ENCODE assay signal across 8 cellular contexts in genomic region chr12:109995703-109996482, GRCh38. TPM values are rescaled to one million over a fixed set of nuclear protein-coding genes. Genes with fewer than 3 reads are reported as not detected.
DNase-seq lines count a peak whose midpoint lies in the region; ATAC-seq and TF ChIP-seq lines count a peak whose summit lies in the region.

A gene with protein sequence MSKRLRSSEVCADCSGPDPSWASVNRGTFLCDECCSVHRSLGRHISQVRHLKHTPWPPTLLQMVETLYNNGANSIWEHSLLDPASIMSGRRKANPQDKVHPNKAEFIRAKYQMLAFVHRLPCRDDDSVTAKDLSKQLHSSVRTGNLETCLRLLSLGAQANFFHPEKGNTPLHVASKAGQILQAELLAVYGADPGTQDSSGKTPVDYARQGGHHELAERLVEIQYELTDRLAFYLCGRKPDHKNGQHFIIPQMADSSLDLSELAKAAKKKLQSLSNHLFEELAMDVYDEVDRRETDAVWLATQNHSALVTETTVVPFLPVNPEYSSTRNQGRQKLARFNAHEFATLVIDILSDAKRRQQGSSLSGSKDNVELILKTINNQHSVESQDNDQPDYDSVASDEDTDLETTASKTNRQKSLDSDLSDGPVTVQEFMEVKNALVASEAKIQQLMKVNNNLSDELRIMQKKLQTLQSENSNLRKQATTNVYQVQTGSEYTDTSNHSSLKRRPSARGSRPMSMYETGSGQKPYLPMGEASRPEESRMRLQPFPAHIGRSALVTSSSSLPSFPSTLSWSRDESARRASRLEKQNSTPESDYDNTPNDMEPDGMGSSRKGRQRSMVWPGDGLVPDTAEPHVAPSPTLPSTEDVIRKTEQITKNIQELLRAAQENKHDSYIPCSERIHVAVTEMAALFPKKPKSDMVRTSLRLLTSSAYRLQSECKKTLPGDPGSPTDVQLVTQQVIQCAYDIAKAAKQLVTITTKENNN (minus strand): TSS chr12:109996368. CDS start chr12:109996224, 144 bp downstream.

- intact Hi-C loops in aorta (cut with DNase I) = loop anchor here in 1 of 2 donors (5.0 kb wide), 1 partner anchor 44 kb away; no protein-coding TSS in a partner anchor

- H2AFZ ChIP-seq in hepatocyte = peak within 1 kb of the TSS; percentile 59

- peak within 1 kb of the TSS; percentile 46 for H3K27ac ChIP-seq in hepatocyte
- peak within 1 kb of the TSS in 1 of 2 donors; percentile 7 for H3K27ac ChIP-seq in aorta (ENCODE audit: low read depth in 1 of 2, low read length in 2 of 2)

- under 1% methylated on average over 36 of the region's 63 CpGs for WGBS in hepatocyte (ENCODE audit: low lambda C conversion rate, missing lambda C conversion rate)
- WGBS in aorta, 2 donors = 0% methylated on average over 41 to 63 of the region's 63 CpGs

- ATAC-seq in GM18511 (IDR thresholded peaks at IDR 0.05; ENCODE audit: unreplicated experiment) = peak; percentile 67
- ATAC-seq in HG03039 (IDR thresholded peaks at IDR 0.05; ENCODE audit: unreplicated experiment) = peak; percentile 67
- peak; percentile 95 for ATAC-seq in aorta (ENCODE audit: low FRiP score)

- H3K4me3 ChIP-seq in hepatocyte (peak within 1 kb of the TSS; percentile 82), aorta (ENCODE audit: low read length in 2 of 2) (peak within 1 kb of the TSS; percentile 63 to 94)

- H3K79me2 ChIP-seq in hepatocyte = peaks cover 55% of the 10 kb centered on the region

- no peaks in the 10 kb centered on the region for H3K27me3 ChIP-seq in hepatocyte
- H3K27me3 ChIP-seq in aorta (ENCODE audit: control insufficient read depth in 1 of 2, insufficient read depth in 2 of 2, low read length in 1 of 2) = no peaks in the 10 kb centered on the region

- peak; percentile 77 for DNase-seq in NCI-H2081 treated with DMSO at 0.1 percent for 48 hours (lab: John Stamatoyannopoulos, UW)
- DNase-seq in T1000 (lab: John Stamatoyannopoulos, UW) = peak; percentile 79
- peak; percentile 96 for DNase-seq in astrocyte of the hippocampus (ENCODE audit: low read depth, low spot score)
- DNase-seq in hepatocyte (ENCODE audit: low spot score) = peak; percentile 96
- DNase-seq in renal cortical epithelial cell (ENCODE audit: low read depth) = peak; percentile 82
- peak; percentile 97 for DNase-seq in aorta

- peaks cover 8% of the 10 kb centered on the region for H4K20me1 ChIP-seq in hepatocyte (ENCODE audit: insufficient read depth, poor library complexity, severe bottlenecking)

- no peaks in the 10 kb centered on the region for H3K9me2 ChIP-seq in hepatocyte (replicated peaks; ENCODE audit: insufficient read depth)

- H3K4me1 ChIP-seq in hepatocyte (ENCODE audit: insufficient read depth) = peaks cover 23% of the 10 kb centered on the region
- peaks cover 0 to 3% of the 10 kb centered on the region in 2 donors for H3K4me1 ChIP-seq in aorta (ENCODE audit: control insufficient read depth in 1 of 2, insufficient read depth in 2 of 2, low read length in 2 of 2)

- TF ChIP-seq CTCF in hepatocyte (IDR thresholded peaks at IDR 0.05; ENCODE audit: poor library complexity) = no peak

- no peaks in the 10 kb centered on the region for H3K36me3 ChIP-seq in hepatocyte (replicated peaks; ENCODE audit: insufficient read depth, low read depth)
- no peaks in the 10 kb centered on the region for H3K36me3 ChIP-seq in aorta (ENCODE audit: control insufficient read depth in 1 of 2, insufficient read depth in 2 of 2, low read length in 1 of 2)

- H3K4me2 ChIP-seq in hepatocyte = peak within 1 kb of the TSS; percentile 92

- H3K9me3 ChIP-seq in hepatocyte (ENCODE audit: low read depth) (no peaks in the 10 kb centered on the region), aorta (ENCODE audit: control insufficient read depth, low read length) (no peaks in the 10 kb centered on the region)

RNA-seq across cellular contexts. Expression of the gene that starts here (rescaled TPM):
- total RNA-seq in hepatocyte = 20.8 and 22.4 TPM in 2 replicates
- polyA plus RNA-seq in hepatocyte = 21.5 and 21.9 TPM in 2 replicates
- total RNA-seq in renal cortical epithelial cell = 26.4 and 51.5 TPM in 2 replicates
- total RNA-seq in aorta = 10 to 100 TPM; 54.3 to 78.0 TPM
- 10 to 100 TPM in 1 of 2 donors, 1 to 10 TPM in 1; 9.3 to 24.8 TPM for polyA plus RNA-seq in aorta
